Comparison of ENCODE assay signal across 8 cellular contexts in the genomic region with DNA sequence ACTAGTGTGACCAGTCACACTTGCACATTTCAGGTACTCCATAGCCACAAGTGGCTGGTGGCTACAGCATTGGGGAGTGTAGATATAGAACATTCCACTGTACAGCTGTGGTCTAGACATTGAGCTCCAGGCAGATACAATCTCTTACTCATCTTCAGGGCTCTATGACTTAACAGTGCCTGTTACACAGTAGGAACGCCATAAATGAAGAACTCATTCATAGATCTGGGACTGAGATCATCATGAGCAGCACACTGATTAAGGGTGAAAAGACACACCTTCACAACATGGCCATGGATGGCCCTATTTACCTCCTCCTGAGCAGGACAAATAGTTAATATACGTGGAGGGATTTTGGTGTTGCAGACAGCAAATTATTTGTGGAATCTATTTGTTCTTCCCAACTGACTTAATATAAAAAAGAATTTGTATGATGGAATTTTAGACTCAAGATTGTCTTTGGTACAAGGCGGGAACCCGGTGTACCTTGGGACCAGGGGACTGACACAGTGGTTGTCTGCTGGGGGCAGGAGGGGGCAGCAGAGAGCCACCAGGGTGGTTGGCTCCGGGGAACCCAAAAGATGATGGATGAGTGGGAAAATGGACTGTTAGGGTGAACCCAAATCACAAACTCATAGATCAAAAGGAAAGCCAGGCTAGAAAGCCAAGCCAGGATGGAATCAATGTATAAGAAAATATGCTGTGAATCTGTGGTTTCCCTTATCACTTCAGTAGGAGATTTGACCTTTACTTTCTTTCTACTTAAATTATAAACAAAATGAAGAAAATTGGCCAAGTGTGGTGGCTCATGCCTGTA. TPM values are rescaled to one million over a fixed set of nuclear protein-coding genes. Genes with fewer than 3 reads are reported as not detected.
DNase-seq lines count a peak whose midpoint lies in the region; TF ChIP-seq lines count a peak whose summit lies in the region.

No MANE protein-coding gene starts in this region.

- H2BK15ac ChIP-seq in mesenchymal stem cell (ENCODE audit: low read depth, poor library complexity, severe bottlenecking), result no peak overlapping the region

- H3K9ac ChIP-seq in mesenchymal stem cell (ENCODE audit: low read length), result no peak overlapping the region

- no peak overlapping the region for H2BK120ac ChIP-seq in mesenchymal stem cell (ENCODE audit: low read depth, low read length)

- H3K27me3 ChIP-seq in BJ (ENCODE audit: control insufficient read depth, insufficient read depth, low read length), result no peaks in the 10 kb centered on the region
- no peaks in the 10 kb centered on the region for H3K27me3 ChIP-seq in mesenchymal stem cell (ENCODE audit: control insufficient read depth in 1 of 2, insufficient read depth in 1 of 2, low read length in 2 of 2)

- H3K18ac ChIP-seq in mesenchymal stem cell (ENCODE audit: low read depth in 1 of 2, low read length in 2 of 2), result no peak overlapping the region

- no peak overlapping the region for H2AK5ac ChIP-seq in mesenchymal stem cell (ENCODE audit: low read length, severe bottlenecking)

- no peak overlapping the region for H4K91ac ChIP-seq in mesenchymal stem cell (ENCODE audit: low read length)

- no peak overlapping the region for H3K27ac Mint-ChIP-seq in activated CD4-positive, alpha-beta T cell treated with anti-CD3 and anti-CD28 coated beads, Interleukin-2, amount 10 ng/mL, durations not matched to agents 7 days and 5 days

- CTCF ChIA-PET in BJ (lab: Yijun Ruan, JAX), result interaction anchor here (0.6 to 1.9 kb wide), 11 partner anchors 9 to 582 kb away, joined by 3 to 7 read pairs (median 3); no protein-coding TSS in a partner anchor
- CTCF ChIA-PET in activated CD4-positive, alpha-beta T cell treated with anti-CD3 and anti-CD28 coated beads, Interleukin-2, amount 10 ng/mL, durations not matched to agents 7 days and 5 days (lab: Charles Lee), result interaction anchor here (0.8 kb wide), 1 partner anchor 14 kb away, joined by 3 read pairs; no protein-coding TSS in a partner anchor

- no peak overlapping the region for H4K8ac ChIP-seq in mesenchymal stem cell (ENCODE audit: low read length)

- H3K4me3 ChIP-seq in BJ (ENCODE audit: low read depth, low read length) (no peak overlapping the region), mesenchymal stem cell (ENCODE audit: insufficient read depth in 1 of 2, low read depth in 1 of 2, low read length in 2 of 2) (no peak overlapping the region)

- H3K4me1 Mint-ChIP-seq in activated CD4-positive, alpha-beta T cell treated with anti-CD3 and anti-CD28 coated beads, Interleukin-2, amount 10 ng/mL, durations not matched to agents 7 days and 5 days, result peaks cover 13% of the 10 kb centered on the region

- H3K4ac ChIP-seq in mesenchymal stem cell (ENCODE audit: low read depth in 1 of 2, low read length in 2 of 2), result no peak overlapping the region

- H3K9me3 ChIP-seq in mesenchymal stem cell (ENCODE audit: control insufficient read depth, low read length), result no peaks in the 10 kb centered on the region

- TF ChIP-seq CTCF in BJ (IDR thresholded peaks at IDR 0.05; ENCODE audit: insufficient read depth, low read depth, low read length) (peak; percentile 89), GM20000 (IDR thresholded peaks at IDR 0.05; ENCODE audit: extremely low read depth, missing control alignments) (peak; percentile 63)

- H3K14ac ChIP-seq in mesenchymal stem cell (ENCODE audit: low read length in 2 of 2), result no peak overlapping the region

- H3K4me1 ChIP-seq in mesenchymal stem cell (ENCODE audit: control insufficient read depth, insufficient read depth, low read depth, low read length), result no peaks in the 10 kb centered on the region

- no peak overlapping the region for H3K23ac ChIP-seq in mesenchymal stem cell (ENCODE audit: low read length in 2 of 2)

- POLR2A ChIA-PET in BJ (lab: Charles Lee), result no interaction called here
- POLR2A ChIA-PET in activated CD4-positive, alpha-beta T cell treated with anti-CD3 and anti-CD28 coated beads, Interleukin-2, amount 10 ng/mL, durations not matched to agents 7 days and 5 days (lab: Charles Lee), result no interaction called here

- H2BK5ac ChIP-seq in mesenchymal stem cell (ENCODE audit: low read depth, low read length, poor library complexity, severe bottlenecking), result no peak overlapping the region

- H3K36me3 Mint-ChIP-seq in activated CD4-positive, alpha-beta T cell treated with anti-CD3 and anti-CD28 coated beads, Interleukin-2, amount 10 ng/mL, durations not matched to agents 7 days and 5 days (ENCODE audit: low read depth), result no peaks in the 10 kb centered on the region

- no peaks in the 10 kb centered on the region for H3K79me1 ChIP-seq in mesenchymal stem cell (replicated peaks; ENCODE audit: low read length, poor library complexity, severe bottlenecking)

- no peak overlapping the region for H3K4me2 ChIP-seq in mesenchymal stem cell (ENCODE audit: low read length, poor library complexity, severe bottlenecking)

- peaks cover 7% of the 10 kb centered on the region for H3K9me3 Mint-ChIP-seq in activated CD4-positive, alpha-beta T cell treated with anti-CD3 and anti-CD28 coated beads, Interleukin-2, amount 10 ng/mL, durations not matched to agents 7 days and 5 days

- H3K36me3 ChIP-seq in BJ (ENCODE audit: control insufficient read depth, insufficient read depth, low read length) (no peaks in the 10 kb centered on the region), mesenchymal stem cell (ENCODE audit: control insufficient read depth in 1 of 2, insufficient read depth in 2 of 2, low read depth in 1 of 2, low read length in 2 of 2) (no peaks in the 10 kb centered on the region)

- H2AFZ ChIP-seq in mesenchymal stem cell (ENCODE audit: low read depth, low read length), result no peak overlapping the region

- no peak overlapping the region for H3K4me3 Mint-ChIP-seq in activated CD4-positive, alpha-beta T cell treated with anti-CD3 and anti-CD28 coated beads, Interleukin-2, amount 10 ng/mL, durations not matched to agents 7 days and 5 days

- H2BK12ac ChIP-seq in mesenchymal stem cell (ENCODE audit: low read length in 2 of 2), result no peak overlapping the region

- no peak overlapping the region for H3K27ac ChIP-seq in mesenchymal stem cell (ENCODE audit: low read length, poor library complexity, severe bottlenecking)

- H3K27me3 Mint-ChIP-seq in activated CD4-positive, alpha-beta T cell treated with anti-CD3 and anti-CD28 coated beads, Interleukin-2, amount 10 ng/mL, durations not matched to agents 7 days and 5 days, result peaks cover 14% of the 10 kb centered on the region

- DNase-seq in BJ (ENCODE audit: low read depth), result no peak
- DNase-seq in GM20000 (ENCODE audit: low spot score), result peak; percentile 68
- DNase-seq in NCI-H2081 treated with DMSO at 0.1 percent for 48 hours (lab: John Stamatoyannopoulos, UW), result peak; percentile 30
- DNase-seq in activated CD4-positive, alpha-beta T cell treated with anti-CD3 and anti-CD28 coated beads, Interleukin-2, amount 10 ng/mL, durations not matched to agents 7 days and 5 days, result peak; percentile 51
- peak; percentile 75 for DNase-seq in ecto neural progenitor cell (ENCODE audit: low spot score)
- peak; percentile 89 for DNase-seq in mesenchymal stem cell
- DNase-seq in stimulated activated CD8-positive, alpha-beta memory T cell treated with anti-CD3 and anti-CD28 coated beads, Interleukin-4, amount 100 ng/mL, for 48 hours, result peak; percentile 78
- DNase-seq in inferior parietal cortex (ENCODE audit: extremely low spot score), result no peak

- 44% methylated on average over 4 of the region's 5 CpGs for WGBS in mesenchymal stem cell

RNA-seq across cellular contexts. Expression of gene CPA2, which starts 24.3 kb away (rescaled TPM):
- not detected in 2 replicates for polyA plus RNA-seq in BJ (2011; rRNA removed)
- not detected in 2 replicates for polyA minus RNA-seq in BJ (2011; rRNA and poly(A)+ RNA removed)
- not detected for total RNA-seq in activated CD4-positive, alpha-beta T cell treated with anti-CD3 and anti-CD28 coated beads, Interleukin-2, amount 10 ng/mL, durations not matched to agents 7 days and 5 days
- polyA plus RNA-seq in mesenchymal stem cell (2013, experiment 1 of 2), result not detected
- polyA plus RNA-seq in mesenchymal stem cell (2013, experiment 2 of 2), result 0.10 TPM

RNA-seq across cellular contexts. Expression of gene SSMEM1, which starts 34.7 kb away (rescaled TPM):
- 0.06 TPM in 1 of 2 replicates, not detected in the other for polyA plus RNA-seq in BJ (2011; rRNA removed)
- polyA minus RNA-seq in BJ (2011; rRNA and poly(A)+ RNA removed), result not detected in 2 replicates
- not detected for total RNA-seq in activated CD4-positive, alpha-beta T cell treated with anti-CD3 and anti-CD28 coated beads, Interleukin-2, amount 10 ng/mL, durations not matched to agents 7 days and 5 days
- polyA plus RNA-seq in mesenchymal stem cell (2013, experiment 1 of 2), result 0.03 TPM
- not detected for polyA plus RNA-seq in mesenchymal stem cell (2013, experiment 2 of 2)

RNA-seq across cellular contexts. Expression of gene TMEM209, which starts 37.2 kb away (rescaled TPM):
- polyA plus RNA-seq in BJ (2011; rRNA removed), result 15.5 and 19.2 TPM in 2 replicates
- 17.5 and 30.5 TPM in 2 replicates for polyA minus RNA-seq in BJ (2011; rRNA and poly(A)+ RNA removed)
- 10 to 100 TPM; 41.6 to 46.6 TPM for total RNA-seq in activated CD4-positive, alpha-beta T cell treated with anti-CD3 and anti-CD28 coated beads, Interleukin-2, amount 10 ng/mL, durations not matched to agents 7 days and 5 days
- 19.1 TPM for polyA plus RNA-seq in mesenchymal stem cell (2013, experiment 1 of 2)
- polyA plus RNA-seq in mesenchymal stem cell (2013, experiment 2 of 2), result 19.1 TPM

RNA-seq across cellular contexts. Expression of gene CPA4, which starts 50.6 kb away (rescaled TPM):
- polyA plus RNA-seq in BJ (2011; rRNA removed), result 52.5 and 54.9 TPM in 2 replicates
- polyA minus RNA-seq in BJ (2011; rRNA and poly(A)+ RNA removed), result 20.9 and 33.1 TPM in 2 replicates
- total RNA-seq in activated CD4-positive, alpha-beta T cell treated with anti-CD3 and anti-CD28 coated beads, Interleukin-2, amount 10 ng/mL, durations not matched to agents 7 days and 5 days, result not detected
- 36.9 TPM for polyA plus RNA-seq in mesenchymal stem cell (2013, experiment 1 of 2)
- 36.9 TPM for polyA plus RNA-seq in mesenchymal stem cell (2013, experiment 2 of 2)

Comparison
In these comparisons a context has a peak if more than half of its experiments do, and no peak if none do; other contexts are left out.
1. DNase-seq: peak in GM20000 (single experiment), NCI-H2081 treated with DMSO at 0.1 percent for 48 hours (single experiment), activated CD4-positive, alpha-beta T cell treated with anti-CD3 and anti-CD28 coated beads, Interleukin-2, amount 10 ng/mL, durations not matched to agents 7 days and 5 days (single experiment), ecto neural progenitor cell (single experiment), mesenchymal stem cell (single experiment) and stimulated activated CD8-positive, alpha-beta memory T cell treated with anti-CD3 and anti-CD28 coated beads, Interleukin-4, amount 100 ng/mL, for 48 hours (single experiment); none in BJ (single experiment) and inferior parietal cortex (single experiment).